In the genomic region with DNA sequence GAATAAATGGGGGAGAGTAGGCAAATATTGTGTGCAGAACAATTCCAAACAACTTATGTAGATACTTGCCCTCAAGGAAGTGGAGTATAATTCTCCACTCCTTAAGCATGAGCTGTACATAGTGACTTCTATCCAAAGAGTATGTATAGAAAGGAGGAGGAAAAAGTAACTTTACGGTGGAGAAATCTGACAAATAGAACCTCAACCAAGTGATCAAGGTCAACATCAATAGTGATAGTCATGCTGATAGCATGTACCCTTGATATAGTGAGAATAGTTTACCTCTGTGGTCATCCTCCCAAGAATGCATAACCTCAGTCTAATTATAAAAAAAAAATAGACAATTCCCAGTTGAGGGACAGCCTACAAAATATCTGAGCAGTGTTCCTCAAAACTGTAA, we compare ENCODE assay signal across 22 cellular contexts.
"Had no signal": no experiment of that assay in that cellular context is flagged by ENCODE, and none has a peak within 500 bp of the region (broad histone marks: within the 10 kb centered on the region; RNA-seq: fewer than 3 reads in every experiment).

No MANE protein-coding gene starts in this region.

- H3K27ac ChIP-seq: hepatocyte, ovary, prostate gland, right atrium auricular region, tibial artery, VCaP had no signal

- DNase-seq: activated CD4-positive, alpha-beta T cell treated with anti-CD3 and anti-CD28 coated beads, Interleukin-2, amount 10 ng/mL, durations not matched to agents 7 days and 5 days; activated CD4-positive, CD25-positive, alpha-beta regulatory T cell treated with anti-CD3 and anti-CD28 coated beads, Interleukin-2, amount 50 U/mL, for 72 hours; activated CD8-positive, alpha-beta T cell treated with anti-CD3 and anti-CD28 coated beads for 36 hours; activated naive CD8-positive, alpha-beta T cell treated with anti-CD3 and anti-CD28 coated beads for 36 hours; activated T-cell treated with anti-CD3 and anti-CD28 coated beads for 4 hours; amniotic stem cell; erythroblast; foreskin melanocyte; glutamatergic neuron; immature natural killer cell; left cardiac atrium; ovary; stimulated activated CD4-positive, alpha-beta T cell treated with anti-CD3 and anti-CD28 coated beads, Interleukin-12 subunit alpha, Interleukin-12 subunit beta, amount 100 ng/mL, for 4 hours; stimulated activated CD4-positive, alpha-beta T cell treated with anti-CD3 and anti-CD28 coated beads, Interleukin-4, amount 100 ng/mL, for 4 hours; substantia nigra; T-helper 2 cell had no signal

- ATAC-seq: activated CD8-positive, alpha-beta memory T cell treated with anti-CD3 and anti-CD28 coated beads, Interleukin-2, amount 10 ng/mL, durations not matched to agents 7 days and 5 days; activated CD8-positive, alpha-beta T cell treated with anti-CD3 and anti-CD28 coated beads for 36 hours; left cardiac atrium had no signal

- H3K4me2 ChIP-seq: hepatocyte had no signal

- H3K36me3 ChIP-seq: ovary, prostate gland, right atrium auricular region, tibial artery had no signal

- H3K4me1 ChIP-seq: prostate gland, right atrium auricular region, tibial artery had no signal

- H2AFZ ChIP-seq: hepatocyte had no signal

- H3K4me3 ChIP-seq: hepatocyte, ovary, prostate gland, right atrium auricular region, tibial artery had no signal

- H3K79me2 ChIP-seq: hepatocyte had no signal

- H3K9me3 ChIP-seq: ovary, prostate gland, right atrium auricular region, tibial artery had no signal

- H3K27me3 ChIP-seq: hepatocyte, ovary, right atrium auricular region, tibial artery had no signal
